ENCODE assay signal across 3 cellular contexts in genomic region chr18:27045342-27045741, GRCh38.
TF ChIP-seq lines count a peak whose summit lies in the region.

No MANE protein-coding gene starts in this region.

TF ChIP-seq in HepG2, 621 proteins besides CTCF, POLR2A, EP300 and RAD21 (continued from another document):
- TF ChIP-seq SP2 (CRISPR knock-in tag; IDR thresholded peaks at IDR 0.05): no peak
- no peak for TF ChIP-seq BATF2 (CRISPR knock-in tag; IDR thresholded peaks at IDR 0.05)
- TF ChIP-seq MAFF (IDR thresholded peaks at IDR 0.05; ENCODE audit: low read depth, low read length): peak; percentile 58; the same call in 1 of the 2 replicates
- TF ChIP-seq RFX3 (CRISPR knock-in tag; IDR thresholded peaks at IDR 0.05): no peak
- TF ChIP-seq HNRNPLL (IDR thresholded peaks at IDR 0.05; ENCODE audit: low read depth, low read length, poor library complexity, severe bottlenecking): no peak
- TF ChIP-seq MAFK (conservative IDR thresholded peaks at IDR 0.05 in 1 of 2, IDR thresholded peaks at IDR 0.05 in 1 of 2; ENCODE audit: low read length in 2 of 2): peak; percentile 30 to 80; a peak in 2 of 4 replicates
- TF ChIP-seq CC2D1A (CRISPR knock-in tag; IDR thresholded peaks at IDR 0.05): no peak

TF ChIP-seq in A549, 52 proteins besides CTCF, POLR2A, EP300 and RAD21 (continued from another document):
- TF ChIP-seq RCOR1 (IDR thresholded peaks at IDR 0.05; ENCODE audit: low read depth, low read length) (no peak), PBX3 (IDR thresholded peaks at IDR 0.05) (no peak), FOXS1 (CRISPR knock-in tag; IDR thresholded peaks at IDR 0.05) (no peak), MAFK (IDR thresholded peaks at IDR 0.05; ENCODE audit: partially characterized antibody) (peak; percentile 38)

TF ChIP-seq in IMR-90, 13 proteins besides CTCF, POLR2A, EP300 and RAD21:
- TF ChIP-seq SMC3 (IDR thresholded peaks at IDR 0.05; ENCODE audit: low read depth, low read length) (no peak), MAFK (IDR thresholded peaks at IDR 0.05; ENCODE audit: low read depth, low read length) (peak; percentile 47)
